Comparison of ENCODE assay signal across 1 cellular context in the genomic region with DNA sequence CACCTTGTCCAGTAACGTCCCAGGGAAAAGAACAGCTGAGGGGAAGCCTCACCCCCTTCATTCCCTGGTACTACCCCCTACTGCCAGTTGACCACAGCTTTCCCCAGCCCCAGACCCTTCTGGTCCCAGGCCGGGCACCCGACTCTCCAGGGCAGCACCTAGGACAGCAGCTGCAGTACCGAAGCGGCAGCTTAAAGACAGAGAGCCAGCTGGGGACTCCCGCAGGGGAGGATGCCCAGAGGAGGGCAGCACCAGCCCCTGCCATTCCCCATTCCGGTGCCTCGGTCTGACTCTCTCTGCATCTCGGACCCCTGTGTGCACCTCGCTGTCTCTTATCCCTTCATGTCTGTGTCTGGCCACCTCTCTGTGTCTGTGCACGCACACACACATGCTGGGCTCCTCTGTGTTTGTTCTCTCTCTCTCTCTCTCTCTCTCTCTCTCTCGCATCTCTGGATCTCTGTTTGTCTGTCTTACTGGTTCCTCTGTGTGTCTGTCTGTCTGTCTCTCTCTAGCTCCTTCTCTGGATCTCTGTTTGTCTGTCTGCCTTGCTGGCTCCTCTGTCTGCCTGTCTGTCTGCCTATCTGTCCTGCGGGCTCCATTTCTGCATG.
TF ChIP-seq lines count a peak whose summit lies in the region.

No MANE protein-coding gene starts in this region.

TF ChIP-seq in A549, 52 proteins besides CTCF, POLR2A, EP300 and RAD21 (continued from another document):
- TF ChIP-seq, protein P1, sequence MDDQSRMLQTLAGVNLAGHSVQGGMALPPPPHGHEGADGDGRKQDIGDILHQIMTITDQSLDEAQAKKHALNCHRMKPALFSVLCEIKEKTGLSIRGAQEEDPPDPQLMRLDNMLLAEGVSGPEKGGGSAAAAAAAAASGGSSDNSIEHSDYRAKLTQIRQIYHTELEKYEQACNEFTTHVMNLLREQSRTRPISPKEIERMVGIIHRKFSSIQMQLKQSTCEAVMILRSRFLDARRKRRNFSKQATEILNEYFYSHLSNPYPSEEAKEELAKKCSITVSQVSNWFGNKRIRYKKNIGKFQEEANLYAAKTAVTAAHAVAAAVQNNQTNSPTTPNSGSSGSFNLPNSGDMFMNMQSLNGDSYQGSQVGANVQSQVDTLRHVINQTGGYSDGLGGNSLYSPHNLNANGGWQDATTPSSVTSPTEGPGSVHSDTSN (IDR thresholded peaks at IDR 0.05), result no peak
